Comparison of ENCODE assay signal across 9 cellular contexts in genomic region chr16:55359946-55360345, GRCh38. TPM values are rescaled to one million over a fixed set of nuclear protein-coding genes. Genes with fewer than 3 reads are reported as not detected.
"Had no signal": no experiment of that assay in that cellular context is flagged by ENCODE, and none has a peak within 500 bp of the region (broad histone marks: within the 10 kb centered on the region; RNA-seq: fewer than 3 reads in every experiment).

No MANE protein-coding gene starts in this region.

- DNase-seq: IMR-90, KBM-7, KG1 had no signal

- H3K9ac ChIP-seq: KMS-11 had no signal

- FAIRE-seq: HTR-8/SVneo had no signal

- H3K4me2 ChIP-seq: KMS-11 had no signal

- H3K27ac ChIP-seq: HL-60, KMS-11 had no signal

RNA-seq across cellular contexts. Expression of gene IRX6, which starts 35.9 kb away (rescaled TPM):
- total RNA-seq: HT-29, HT1080, IMR-90 had no signal
- polyA plus RNA-seq: IgD-negative memory B cell, IMR-90 had no signal
